Comparison of ENCODE assay signal across 9 cellular contexts in the genomic region with DNA sequence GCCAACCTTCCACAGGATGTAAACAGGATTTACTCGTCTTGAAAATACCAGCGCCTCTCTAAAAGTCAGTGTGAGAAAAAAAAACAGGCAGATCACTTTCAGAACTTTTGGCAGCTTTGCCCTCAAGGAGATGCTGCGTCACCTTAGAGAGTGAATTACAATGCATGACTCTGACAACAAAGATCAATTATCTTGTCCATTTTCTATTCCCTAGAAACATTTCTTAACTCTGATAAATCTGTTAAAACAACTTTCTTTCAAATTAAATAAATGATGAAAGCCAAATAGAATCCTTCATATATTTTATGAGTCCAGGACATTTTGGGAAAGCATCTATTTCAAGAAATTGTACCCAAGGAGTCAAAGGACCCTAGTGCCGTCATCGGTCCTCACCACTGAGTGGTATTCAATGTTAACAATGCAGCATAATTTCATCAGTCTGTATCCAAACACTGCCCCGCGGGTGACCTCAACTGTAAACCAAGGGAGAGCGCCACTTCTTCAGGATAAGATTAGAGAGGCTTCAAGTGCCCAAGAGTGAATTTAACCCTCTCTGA.
DNase-seq lines count a peak whose midpoint lies in the region; ATAC-seq and TF ChIP-seq lines count a peak whose summit lies in the region.
"Had no signal": no experiment of that assay in that cellular context is flagged by ENCODE, and none has a peak within 500 bp of the region (broad histone marks: within the 10 kb centered on the region; RNA-seq: fewer than 3 reads in every experiment).

No MANE protein-coding gene starts in this region.

- H3K36me3 Mint-ChIP-seq in WTC11 = no peaks in the 10 kb centered on the region
- H3K36me3 Mint-ChIP-seq: stimulated activated memory B cell treated with anti-CD40 and anti-IgM and Interleukin-4, amounts not matched to agents 10 μg/mL and 1 μg/mL and 100 μg/mL, for 72 hours had no signal

- no peaks in the 10 kb centered on the region for H3K9me3 Mint-ChIP-seq in WTC11
- H3K9me3 Mint-ChIP-seq: stimulated activated memory B cell treated with anti-CD40 and anti-IgM and Interleukin-4, amounts not matched to agents 10 μg/mL and 1 μg/mL and 100 μg/mL, for 72 hours had no signal

- no peak overlapping the region; the same call in 1 of the 2 replicates for H3K4me3 Mint-ChIP-seq in WTC11
- H3K4me3 Mint-ChIP-seq: stimulated activated memory B cell treated with anti-CD40 and anti-IgM and Interleukin-4, amounts not matched to agents 10 μg/mL and 1 μg/mL and 100 μg/mL, for 72 hours had no signal

- POLR2A ChIA-PET in WTC11 (lab: Charles Lee) = interaction anchor here (0.6 kb wide), 1 partner anchor 29 kb away, joined by 3 read pairs; no protein-coding TSS in a partner anchor

- peaks cover 43% of the 10 kb centered on the region for H3K4me1 Mint-ChIP-seq in WTC11
- H3K4me1 Mint-ChIP-seq: stimulated activated memory B cell treated with anti-CD40 and anti-IgM and Interleukin-4, amounts not matched to agents 10 μg/mL and 1 μg/mL and 100 μg/mL, for 72 hours had no signal

- H3K27me3 Mint-ChIP-seq in WTC11 (ENCODE audit: low read depth) = no peaks in the 10 kb centered on the region
- H3K27me3 Mint-ChIP-seq: stimulated activated memory B cell treated with anti-CD40 and anti-IgM and Interleukin-4, amounts not matched to agents 10 μg/mL and 1 μg/mL and 100 μg/mL, for 72 hours had no signal

- no peak for ATAC-seq in WTC11
- no peak for ATAC-seq in HG03342 (IDR thresholded peaks at IDR 0.05; ENCODE audit: unreplicated experiment)
- ATAC-seq: stimulated activated memory B cell treated with anti-CD40 and anti-IgM and Interleukin-4, amounts not matched to agents 10 μg/mL and 1 μg/mL and 100 μg/mL, for 72 hours had no signal

- H3K4me1 ChIP-seq in sigmoid colon = peaks cover 0 to 86% (median 53%) of the 10 kb centered on the region in 4 donors

- TF ChIP-seq CTCF in WTC11 (IDR thresholded peaks at IDR 0.05) = no peak
- TF ChIP-seq CTCF in sigmoid colon (IDR thresholded peaks at IDR 0.05) = no peak
- no peak for TF ChIP-seq CTCF in dorsolateral prefrontal cortex (IDR thresholded peaks at IDR 0.05 in 54 of 56, conservative IDR thresholded peaks at IDR 0.05 in 2 of 56; ENCODE audit: low read depth in 1 of 56, partially characterized antibody in 56 of 56)

- no peaks in the 10 kb centered on the region for H3K27me3 ChIP-seq in sigmoid colon
- H3K27me3 ChIP-seq in dorsolateral prefrontal cortex = no peaks in the 10 kb centered on the region

- H3K9me3 ChIP-seq in sigmoid colon = no peaks in the 10 kb centered on the region

- H3K27ac ChIP-seq in sigmoid colon = peak overlapping the region; percentile 63 to 82 (median 72)
- H3K27ac ChIP-seq in dorsolateral prefrontal cortex = peak overlapping the region in 4 of 59 donors; percentile 15 to 63 (median 46)

- DNase-seq in NCI-H146 (lab: John Stamatoyannopoulos, UW) (peak; percentile 60), WTC11 (ENCODE audit: low spot score) (no peak), iris pigment epithelial cell (ENCODE audit: low read depth) (peak; percentile 88), sigmoid colon (no peak), KG1 (lab: John Stamatoyannopoulos, UW) (no peak), dorsolateral prefrontal cortex (no peak)
- DNase-seq in activated naive CD4-positive, alpha-beta T cell (lab: John Stamatoyannopoulos, UW) = no peak

- no peak for TF ChIP-seq EP300 in sigmoid colon (IDR thresholded peaks at IDR 0.05)

- intact Hi-C loops in sigmoid colon (cut with DNase I) (loop anchor here (2.0 kb wide), 1 partner anchor 83 kb away; no protein-coding TSS in a partner anchor), dorsolateral prefrontal cortex (cut with DNase I) (no loop called here)

- H3K36me3 ChIP-seq in sigmoid colon = no peaks in the 10 kb centered on the region

- H3K27ac Mint-ChIP-seq in WTC11 = peak overlapping the region; percentile 60; the same call in 1 of the 2 replicates
- H3K27ac Mint-ChIP-seq: stimulated activated memory B cell treated with anti-CD40 and anti-IgM and Interleukin-4, amounts not matched to agents 10 μg/mL and 1 μg/mL and 100 μg/mL, for 72 hours had no signal

- WGBS in sigmoid colon, 2 donors = 66 to 71% methylated on average over 8 of the region's 8 CpGs

- no peak for TF ChIP-seq POLR2A in sigmoid colon (IDR thresholded peaks at IDR 0.05)

- H3K4me3 ChIP-seq in sigmoid colon (peak overlapping the region in 1 of 4 donors; percentile 10), dorsolateral prefrontal cortex (peak overlapping the region in 5 of 59 donors; percentile 1 to 26 (median 4))

- CTCF ChIA-PET in WTC11 (lab: Charles Lee) = interaction anchor here (0.8 to 3.8 kb wide), 9 partner anchors 10 to 507 kb away, joined by 3 to 36 read pairs (median 3); no protein-coding TSS in a partner anchor

TF ChIP-seq in WTC11, 78 proteins besides CTCF, POLR2A, EP300 and RAD21:
- no peak for TF ChIP-seq NR1H2 (CRISPR knock-in tag; IDR thresholded peaks at IDR 0.05)
- TF ChIP-seq, protein P1, sequence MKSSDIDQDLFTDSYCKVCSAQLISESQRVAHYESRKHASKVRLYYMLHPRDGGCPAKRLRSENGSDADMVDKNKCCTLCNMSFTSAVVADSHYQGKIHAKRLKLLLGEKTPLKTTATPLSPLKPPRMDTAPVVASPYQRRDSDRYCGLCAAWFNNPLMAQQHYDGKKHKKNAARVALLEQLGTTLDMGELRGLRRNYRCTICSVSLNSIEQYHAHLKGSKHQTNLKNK (CRISPR knock-in tag; IDR thresholded peaks at IDR 0.05) = no peak
- no peak for TF ChIP-seq ZNF317 (CRISPR knock-in tag; IDR thresholded peaks at IDR 0.05; ENCODE audit: borderline replicate concordance, low read depth)
- TF ChIP-seq, protein P2, sequence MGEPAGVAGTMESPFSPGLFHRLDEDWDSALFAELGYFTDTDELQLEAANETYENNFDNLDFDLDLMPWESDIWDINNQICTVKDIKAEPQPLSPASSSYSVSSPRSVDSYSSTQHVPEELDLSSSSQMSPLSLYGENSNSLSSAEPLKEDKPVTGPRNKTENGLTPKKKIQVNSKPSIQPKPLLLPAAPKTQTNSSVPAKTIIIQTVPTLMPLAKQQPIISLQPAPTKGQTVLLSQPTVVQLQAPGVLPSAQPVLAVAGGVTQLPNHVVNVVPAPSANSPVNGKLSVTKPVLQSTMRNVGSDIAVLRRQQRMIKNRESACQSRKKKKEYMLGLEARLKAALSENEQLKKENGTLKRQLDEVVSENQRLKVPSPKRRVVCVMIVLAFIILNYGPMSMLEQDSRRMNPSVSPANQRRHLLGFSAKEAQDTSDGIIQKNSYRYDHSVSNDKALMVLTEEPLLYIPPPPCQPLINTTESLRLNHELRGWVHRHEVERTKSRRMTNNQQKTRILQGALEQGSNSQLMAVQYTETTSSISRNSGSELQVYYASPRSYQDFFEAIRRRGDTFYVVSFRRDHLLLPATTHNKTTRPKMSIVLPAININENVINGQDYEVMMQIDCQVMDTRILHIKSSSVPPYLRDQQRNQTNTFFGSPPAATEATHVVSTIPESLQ (CRISPR knock-in tag; IDR thresholded peaks at IDR 0.05) = no peak
- TF ChIP-seq CREM (CRISPR knock-in tag; IDR thresholded peaks at IDR 0.05) = no peak
- no peak for TF ChIP-seq MYBL2 (CRISPR knock-in tag; IDR thresholded peaks at IDR 0.05)
- no peak for TF ChIP-seq NFATC4 (CRISPR knock-in tag; IDR thresholded peaks at IDR 0.05)
- no peak for TF ChIP-seq ELF4 (CRISPR knock-in tag; IDR thresholded peaks at IDR 0.05; ENCODE audit: low read depth)

Comparison
In these comparisons a context has a peak if more than half of its experiments do, and no peak if none do; other contexts are left out.
1. DNase-seq: peak in NCI-H146 (single experiment) and iris pigment epithelial cell (single experiment); none in WTC11 (single experiment), sigmoid colon (single experiment), KG1 (single experiment), dorsolateral prefrontal cortex (0 of 10) and activated naive CD4-positive, alpha-beta T cell (0 of 4).